ENCODE assay signal across 18 cellular contexts in the genomic region with DNA sequence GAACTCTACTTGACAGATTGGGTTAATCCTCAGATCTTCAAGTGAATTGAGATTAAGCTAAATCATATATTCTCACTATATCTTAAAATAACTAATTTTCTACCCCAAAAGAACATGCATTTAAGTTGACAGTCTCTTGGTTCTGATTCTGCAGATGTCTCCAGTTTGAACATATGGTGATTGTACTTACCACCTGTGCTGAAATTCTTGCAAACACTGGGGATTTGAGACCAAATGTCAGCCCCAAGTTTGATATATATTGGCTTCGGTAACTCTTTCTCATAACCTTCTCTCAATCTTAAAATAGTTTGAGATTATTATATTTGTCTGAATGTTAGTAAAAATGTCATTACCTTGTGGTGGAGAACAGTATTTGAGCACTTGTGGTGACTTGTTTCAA.
DNase-seq lines count a peak whose midpoint lies in the region; ATAC-seq lines count a peak whose summit lies in the region.
"Had no signal": no experiment of that assay in that cellular context is flagged by ENCODE, and none has a peak within 500 bp of the region (broad histone marks: within the 10 kb centered on the region; RNA-seq: fewer than 3 reads in every experiment).

No MANE protein-coding gene starts in this region.

- no peaks in the 10 kb centered on the region for H3K36me3 Mint-ChIP-seq in stimulated activated naive B cell treated with anti-CD40 and anti-IgM and Interleukin-4, amounts not matched to agents 10 μg/mL and 1 μg/mL and 100 μg/mL, for 72 hours
- H3K36me3 Mint-ChIP-seq: CD14-positive monocyte; CD8-positive, alpha-beta memory T cell had no signal

- H3K4me1 Mint-ChIP-seq in stimulated activated naive B cell treated with anti-CD40 and anti-IgM and Interleukin-4, amounts not matched to agents 10 μg/mL and 1 μg/mL and 100 μg/mL, for 72 hours = peaks cover 2 to 4% of the 10 kb centered on the region in 2 donors
- H3K4me1 Mint-ChIP-seq: CD8-positive, alpha-beta memory T cell had no signal

- no peak overlapping the region for H3K27ac Mint-ChIP-seq in stimulated activated naive B cell treated with anti-CD40 and anti-IgM and Interleukin-4, amounts not matched to agents 10 μg/mL and 1 μg/mL and 100 μg/mL, for 72 hours
- H3K27ac Mint-ChIP-seq: CD4-positive, alpha-beta T cell; CD8-positive, alpha-beta memory T cell; HFFc6 had no signal

- in situ Hi-C loops in G401 (cut with HindIII; ENCODE audit: low sequenced_read_pairs) = no loop called here

- H3K9me3 Mint-ChIP-seq in stimulated activated naive B cell treated with anti-CD40 and anti-IgM and Interleukin-4, amounts not matched to agents 10 μg/mL and 1 μg/mL and 100 μg/mL, for 72 hours = no peaks in the 10 kb centered on the region
- H3K9me3 Mint-ChIP-seq: CD14-positive monocyte; CD4-positive, alpha-beta T cell; CD8-positive, alpha-beta memory T cell had no signal

- no peak for ATAC-seq in stimulated activated naive B cell treated with anti-CD40 and anti-IgM and Interleukin-4, amounts not matched to agents 10 μg/mL and 1 μg/mL and 100 μg/mL, for 72 hours (replicated peaks)

- H3K27me3 Mint-ChIP-seq in stimulated activated naive B cell treated with anti-CD40 and anti-IgM and Interleukin-4, amounts not matched to agents 10 μg/mL and 1 μg/mL and 100 μg/mL, for 72 hours = peaks cover 4 to 8% of the 10 kb centered on the region in 2 donors
- H3K27me3 Mint-ChIP-seq: CD4-positive, alpha-beta T cell; CD8-positive, alpha-beta memory T cell had no signal

- no peak overlapping the region for H3K4me3 Mint-ChIP-seq in stimulated activated naive B cell treated with anti-CD40 and anti-IgM and Interleukin-4, amounts not matched to agents 10 μg/mL and 1 μg/mL and 100 μg/mL, for 72 hours
- H3K4me3 Mint-ChIP-seq: CD4-positive, alpha-beta T cell; CD8-positive, alpha-beta memory T cell; HFFc6 had no signal

- peak; percentile 24 for DNase-seq in DMS 273 (lab: John Stamatoyannopoulos, UW; ENCODE audit: unreplicated experiment)
- no peak for DNase-seq in DMS 273 treated with DMSO at 0.1 percent for 48 hours (lab: John Stamatoyannopoulos, UW)
- DNase-seq in G401 (ENCODE audit: low spot score) = peak; percentile 81
- peak; percentile 32 to 80 for DNase-seq in NCI-H524 (lab: John Stamatoyannopoulos, UW)
- DNase-seq in cerebellum (ENCODE audit: low spot score) = peak; percentile 27
- no peak for DNase-seq in SHP77 treated with DMSO at 0.1 percent for 48 hours (lab: John Stamatoyannopoulos, UW)
- DNase-seq in stimulated activated CD4-positive, alpha-beta T cell treated with anti-CD3 and anti-CD28 coated beads, Interleukin-4, amount 100 ng/mL, for 4 hours = no peak
- DNase-seq in stimulated activated naive B cell treated with anti-CD40 and anti-IgM and Interleukin-4, amounts not matched to agents 10 μg/mL and 1 μg/mL and 100 μg/mL, for 72 hours = no peak
- DNase-seq: ACHN; AML-193; BE2C; CD4-positive, alpha-beta T cell; CD8-positive, alpha-beta memory T cell; DMS79; EL; GOT3; HFFc6 had no signal

Comparison
In these comparisons a context has a peak if more than half of its experiments do, and no peak if none do; other contexts are left out.
1. DNase-seq: peak in DMS 273 (single experiment), G401 (single experiment), NCI-H524 (2 of 2) and cerebellum (single experiment); none in DMS 273 treated with DMSO at 0.1 percent for 48 hours (single experiment), SHP77 treated with DMSO at 0.1 percent for 48 hours (single experiment), stimulated activated CD4-positive, alpha-beta T cell treated with anti-CD3 and anti-CD28 coated beads, Interleukin-4, amount 100 ng/mL, for 4 hours (0 of 2) and stimulated activated naive B cell treated with anti-CD40 and anti-IgM and Interleukin-4, amounts not matched to agents 10 μg/mL and 1 μg/mL and 100 μg/mL, for 72 hours (single experiment).